In the genomic region with DNA sequence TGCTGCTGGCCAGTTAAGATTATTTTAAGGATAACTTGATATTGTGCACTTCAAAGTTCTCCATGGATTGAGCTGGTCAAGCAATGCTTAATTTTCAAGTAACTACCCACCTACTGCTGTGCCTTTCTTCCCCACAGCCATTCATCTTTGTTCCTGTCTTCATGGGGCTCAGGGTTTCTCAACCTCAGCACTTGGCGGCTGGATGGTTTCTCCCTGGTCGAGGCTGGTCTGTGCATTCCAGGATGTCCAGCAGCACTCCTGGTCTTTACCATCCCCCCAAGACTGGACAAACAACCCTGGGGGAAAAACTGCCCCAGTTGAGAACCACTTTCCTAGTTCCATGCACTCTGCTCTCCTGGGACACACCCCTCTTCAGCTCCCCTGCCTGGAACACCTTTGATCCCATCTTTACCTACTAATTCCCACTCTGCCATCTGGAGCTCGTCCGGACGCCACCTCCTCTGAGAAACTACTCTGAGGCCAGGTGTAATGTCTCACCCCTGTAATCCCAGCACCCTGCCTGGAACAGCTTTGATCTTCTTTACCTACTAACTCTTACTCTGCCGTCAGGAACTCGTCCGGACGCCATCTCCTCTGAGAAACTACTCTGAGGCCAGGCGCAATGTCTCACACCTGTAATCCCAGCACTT, we compare ENCODE assay signal across 19 cellular contexts.
DNase-seq lines count a peak whose midpoint lies in the region; ATAC-seq and TF ChIP-seq lines count a peak whose summit lies in the region.
"Had no signal": no experiment of that assay in that cellular context is flagged by ENCODE, and none has a peak within 500 bp of the region (broad histone marks: within the 10 kb centered on the region; RNA-seq: fewer than 3 reads in every experiment).

No MANE protein-coding gene starts in this region.

- CTCF ChIA-PET in HEK293 (lab: Yijun Ruan, JAX) (no interaction called here), WTC11 (lab: Charles Lee) (interaction anchor here (1.9 kb wide), 1 partner anchor 82 kb away, joined by 4 read pairs; a partner anchor contains a TSS)

- TF ChIP-seq CTCF in HEK293 (tag by site-specific recombination; IDR thresholded peaks at IDR 0.05) (no peak), WTC11 (IDR thresholded peaks at IDR 0.05) (no peak), mesothelial cell of epicardium (IDR thresholded peaks at IDR 0.05; ENCODE audit: unreplicated experiment) (no peak), suprapubic skin (IDR thresholded peaks at IDR 0.05) (no peak)

- H3K4me3 ChIP-seq in HEK293 (ENCODE audit: low read depth, low read length): no peak overlapping the region
- H3K4me3 ChIP-seq in suprapubic skin: no peak overlapping the region
- H3K4me3 ChIP-seq: GM23248 had no signal

- H3K4me1 Mint-ChIP-seq in WTC11 (peaks cover 56% of the 10 kb centered on the region), mesothelial cell of epicardium (peaks cover 35% of the 10 kb centered on the region)
- H3K4me1 Mint-ChIP-seq: CD8-positive, alpha-beta memory T cell had no signal

- no peak for TF ChIP-seq EP300 in suprapubic skin (IDR thresholded peaks at IDR 0.05)

- H3K27me3 ChIP-seq in suprapubic skin: no peaks in the 10 kb centered on the region
- H3K27me3 ChIP-seq: Peyer's patch had no signal

- H3K36me3 Mint-ChIP-seq in WTC11: no peaks in the 10 kb centered on the region; the same call in 1 of the 2 replicates
- H3K36me3 Mint-ChIP-seq in mesothelial cell of epicardium: peaks cover 5% of the 10 kb centered on the region
- H3K36me3 Mint-ChIP-seq: CD8-positive, alpha-beta memory T cell had no signal

- POLR2A ChIA-PET in HEK293 (lab: Yijun Ruan, JAX): no interaction called here
- POLR2A ChIA-PET in WTC11 (lab: Charles Lee): interaction anchor here (0.5 kb wide), 1 partner anchor 70 kb away, joined by 4 read pairs; no protein-coding TSS in a partner anchor

- H3K9me3 ChIP-seq in HEK293 (ENCODE audit: control insufficient read depth, insufficient read depth, low read depth, low read length) (no peaks in the 10 kb centered on the region), suprapubic skin (no peaks in the 10 kb centered on the region)
- H3K9me3 ChIP-seq: BE2C, Peyer's patch had no signal

- H3K4me1 ChIP-seq in HEK293 (ENCODE audit: control insufficient read depth, insufficient read depth, low read length): no peaks in the 10 kb centered on the region
- peaks cover 35% of the 10 kb centered on the region for H3K4me1 ChIP-seq in suprapubic skin
- H3K4me1 ChIP-seq: BE2C, Peyer's patch had no signal

- ATAC-seq in WTC11 (0 out of 2 replicates have a peak, but pooled peaks have one; percentile 25), HG03095 (IDR thresholded peaks at IDR 0.05; ENCODE audit: unreplicated experiment) (no peak), HG03442 (IDR thresholded peaks at IDR 0.05; ENCODE audit: unreplicated experiment) (no peak)

- H3K9me3 Mint-ChIP-seq in WTC11 (no peaks in the 10 kb centered on the region), mesothelial cell of epicardium (no peaks in the 10 kb centered on the region)
- H3K9me3 Mint-ChIP-seq: CD8-positive, alpha-beta memory T cell had no signal

- no peak for TF ChIP-seq POLR2A in suprapubic skin (IDR thresholded peaks at IDR 0.05)

- H3K27me3 Mint-ChIP-seq in WTC11 (ENCODE audit: low read depth) (no peaks in the 10 kb centered on the region), mesothelial cell of epicardium (ENCODE audit: low read depth) (no peaks in the 10 kb centered on the region)

- DNase-seq in WTC11 (ENCODE audit: low spot score) (no peak), mesothelial cell of epicardium (ENCODE audit: low spot score in 2 of 2, unreplicated experiment in 2 of 2) (no peak), suprapubic skin (ENCODE audit: low spot score in 2 of 2) (no peak), dedifferentiated amniotic fluid mesenchymal stem cell (ENCODE audit: extremely low spot score) (no peak)
- DNase-seq: BE2C; CD8-positive, alpha-beta memory T cell; DND-41; GF-D8; GM23248; Kasumi-1; NCI-H1105 treated with DMSO at 0.1 percent for 48 hours; NCI-H187 treated with DMSO at 0.1 percent for 48 hours; NCI-H2171; NCI-H774; Peyer's patch; SHP77 treated with DMSO at 0.1 percent for 48 hours had no signal

- H3K4me3 Mint-ChIP-seq in WTC11 (no peak overlapping the region), mesothelial cell of epicardium (no peak overlapping the region)
- H3K4me3 Mint-ChIP-seq: CD8-positive, alpha-beta memory T cell had no signal

- H3K27ac Mint-ChIP-seq in WTC11: no peak overlapping the region
- H3K27ac Mint-ChIP-seq in mesothelial cell of epicardium: peak overlapping the region; percentile 11
- H3K27ac Mint-ChIP-seq: CD8-positive, alpha-beta memory T cell had no signal

- H3K36me3 ChIP-seq in HEK293 (ENCODE audit: control insufficient read depth in 2 of 2, insufficient read depth in 1 of 2, low read length in 2 of 2) (no peaks in the 10 kb centered on the region), suprapubic skin (no peaks in the 10 kb centered on the region)
- H3K36me3 ChIP-seq: BE2C, Peyer's patch had no signal

- H3K27ac ChIP-seq in HEK293 (ENCODE audit: extremely low read depth, low read depth, low read length) (no peak overlapping the region), suprapubic skin (peak overlapping the region; percentile 2)
- H3K27ac ChIP-seq: GM23248 had no signal

- WGBS in suprapubic skin: 92% methylated on average over 10 of the region's 10 CpGs

TF ChIP-seq in HEK293, 187 proteins besides CTCF, POLR2A, EP300 and RAD21:
- TF ChIP-seq, protein P1, sequence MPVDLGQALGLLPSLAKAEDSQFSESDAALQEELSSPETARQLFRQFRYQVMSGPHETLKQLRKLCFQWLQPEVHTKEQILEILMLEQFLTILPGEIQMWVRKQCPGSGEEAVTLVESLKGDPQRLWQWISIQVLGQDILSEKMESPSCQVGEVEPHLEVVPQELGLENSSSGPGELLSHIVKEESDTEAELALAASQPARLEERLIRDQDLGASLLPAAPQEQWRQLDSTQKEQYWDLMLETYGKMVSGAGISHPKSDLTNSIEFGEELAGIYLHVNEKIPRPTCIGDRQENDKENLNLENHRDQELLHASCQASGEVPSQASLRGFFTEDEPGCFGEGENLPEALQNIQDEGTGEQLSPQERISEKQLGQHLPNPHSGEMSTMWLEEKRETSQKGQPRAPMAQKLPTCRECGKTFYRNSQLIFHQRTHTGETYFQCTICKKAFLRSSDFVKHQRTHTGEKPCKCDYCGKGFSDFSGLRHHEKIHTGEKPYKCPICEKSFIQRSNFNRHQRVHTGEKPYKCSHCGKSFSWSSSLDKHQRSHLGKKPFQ (tag by site-specific recombination; IDR thresholded peaks at IDR 0.05): no peak
- TF ChIP-seq GLIS1 (tag by site-specific recombination; IDR thresholded peaks at IDR 0.05): peak; percentile 6; the same call in 1 of the 2 replicates

TF ChIP-seq in WTC11, 78 proteins besides CTCF, POLR2A, EP300 and RAD21:
- TF ChIP-seq, protein P2, sequence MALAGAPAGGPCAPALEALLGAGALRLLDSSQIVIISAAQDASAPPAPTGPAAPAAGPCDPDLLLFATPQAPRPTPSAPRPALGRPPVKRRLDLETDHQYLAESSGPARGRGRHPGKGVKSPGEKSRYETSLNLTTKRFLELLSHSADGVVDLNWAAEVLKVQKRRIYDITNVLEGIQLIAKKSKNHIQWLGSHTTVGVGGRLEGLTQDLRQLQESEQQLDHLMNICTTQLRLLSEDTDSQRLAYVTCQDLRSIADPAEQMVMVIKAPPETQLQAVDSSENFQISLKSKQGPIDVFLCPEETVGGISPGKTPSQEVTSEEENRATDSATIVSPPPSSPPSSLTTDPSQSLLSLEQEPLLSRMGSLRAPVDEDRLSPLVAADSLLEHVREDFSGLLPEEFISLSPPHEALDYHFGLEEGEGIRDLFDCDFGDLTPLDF (CRISPR knock-in tag; IDR thresholded peaks at IDR 0.05): no peak
- TF ChIP-seq, protein P3, sequence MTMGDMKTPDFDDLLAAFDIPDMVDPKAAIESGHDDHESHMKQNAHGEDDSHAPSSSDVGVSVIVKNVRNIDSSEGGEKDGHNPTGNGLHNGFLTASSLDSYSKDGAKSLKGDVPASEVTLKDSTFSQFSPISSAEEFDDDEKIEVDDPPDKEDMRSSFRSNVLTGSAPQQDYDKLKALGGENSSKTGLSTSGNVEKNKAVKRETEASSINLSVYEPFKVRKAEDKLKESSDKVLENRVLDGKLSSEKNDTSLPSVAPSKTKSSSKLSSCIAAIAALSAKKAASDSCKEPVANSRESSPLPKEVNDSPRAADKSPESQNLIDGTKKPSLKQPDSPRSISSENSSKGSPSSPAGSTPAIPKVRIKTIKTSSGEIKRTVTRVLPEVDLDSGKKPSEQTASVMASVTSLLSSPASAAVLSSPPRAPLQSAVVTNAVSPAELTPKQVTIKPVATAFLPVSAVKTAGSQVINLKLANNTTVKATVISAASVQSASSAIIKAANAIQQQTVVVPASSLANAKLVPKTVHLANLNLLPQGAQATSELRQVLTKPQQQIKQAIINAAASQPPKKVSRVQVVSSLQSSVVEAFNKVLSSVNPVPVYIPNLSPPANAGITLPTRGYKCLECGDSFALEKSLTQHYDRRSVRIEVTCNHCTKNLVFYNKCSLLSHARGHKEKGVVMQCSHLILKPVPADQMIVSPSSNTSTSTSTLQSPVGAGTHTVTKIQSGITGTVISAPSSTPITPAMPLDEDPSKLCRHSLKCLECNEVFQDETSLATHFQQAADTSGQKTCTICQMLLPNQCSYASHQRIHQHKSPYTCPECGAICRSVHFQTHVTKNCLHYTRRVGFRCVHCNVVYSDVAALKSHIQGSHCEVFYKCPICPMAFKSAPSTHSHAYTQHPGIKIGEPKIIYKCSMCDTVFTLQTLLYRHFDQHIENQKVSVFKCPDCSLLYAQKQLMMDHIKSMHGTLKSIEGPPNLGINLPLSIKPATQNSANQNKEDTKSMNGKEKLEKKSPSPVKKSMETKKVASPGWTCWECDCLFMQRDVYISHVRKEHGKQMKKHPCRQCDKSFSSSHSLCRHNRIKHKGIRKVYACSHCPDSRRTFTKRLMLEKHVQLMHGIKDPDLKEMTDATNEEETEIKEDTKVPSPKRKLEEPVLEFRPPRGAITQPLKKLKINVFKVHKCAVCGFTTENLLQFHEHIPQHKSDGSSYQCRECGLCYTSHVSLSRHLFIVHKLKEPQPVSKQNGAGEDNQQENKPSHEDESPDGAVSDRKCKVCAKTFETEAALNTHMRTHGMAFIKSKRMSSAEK (CRISPR knock-in tag; IDR thresholded peaks at IDR 0.05; ENCODE audit: borderline replicate concordance): no peak
- TF ChIP-seq TCF7 (CRISPR knock-in tag; IDR thresholded peaks at IDR 0.05; ENCODE audit: low read depth) (no peak), KAT7 (CRISPR knock-in tag; IDR thresholded peaks at IDR 0.05; ENCODE audit: borderline replicate concordance) (no peak), ZNF263 (CRISPR knock-in tag; IDR thresholded peaks at IDR 0.05; ENCODE audit: low read depth) (no peak), ZNF317 (CRISPR knock-in tag; IDR thresholded peaks at IDR 0.05; ENCODE audit: borderline replicate concordance, low read depth) (no peak), FOXJ3 (CRISPR knock-in tag; IDR thresholded peaks at IDR 0.05; ENCODE audit: borderline replicate concordance) (no peak), HMGA2 (CRISPR knock-in tag; IDR thresholded peaks at IDR 0.05) (no peak)
